14 cellular contexts compared by ENCODE assay signal in the genomic region with DNA sequence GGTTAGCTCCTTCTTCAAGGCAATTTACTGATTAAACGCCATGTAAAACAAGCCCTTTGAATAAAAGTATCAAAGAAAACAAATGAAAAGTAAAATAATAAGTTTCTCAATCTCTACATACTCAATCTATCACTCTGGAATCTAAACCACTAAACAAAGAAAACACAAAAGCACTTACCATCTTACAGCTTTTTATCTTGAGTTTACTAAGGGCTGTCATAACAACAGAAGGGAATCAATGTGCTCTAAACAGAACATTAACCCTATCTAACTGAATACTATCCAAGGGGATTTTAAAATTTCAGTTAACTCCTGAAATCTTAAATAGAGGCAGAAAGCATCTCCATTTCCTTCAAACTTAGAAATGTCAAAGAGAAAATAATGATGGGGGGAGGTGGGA. TPM values are rescaled to one million over a fixed set of nuclear protein-coding genes. Genes with fewer than 3 reads are reported as not detected.
DNase-seq lines count a peak whose midpoint lies in the region; ATAC-seq and TF ChIP-seq lines count a peak whose summit lies in the region.
"Had no signal": no experiment of that assay in that cellular context is flagged by ENCODE, and none has a peak within 500 bp of the region (broad histone marks: within the 10 kb centered on the region; RNA-seq: fewer than 3 reads in every experiment).

No MANE protein-coding gene starts in this region.

- H3K27ac ChIP-seq in fibroblast of lung (ENCODE audit: insufficient read depth, low read length) = peak overlapping the region; percentile 29
- H3K27ac ChIP-seq: ascending aorta, left ventricle myocardium inferior, psoas muscle had no signal

- no peaks in the 10 kb centered on the region for H3K36me3 ChIP-seq in fibroblast of lung (ENCODE audit: control insufficient read depth, insufficient read depth, low read length)
- H3K36me3 ChIP-seq: ascending aorta had no signal

- H2AFZ ChIP-seq in fibroblast of lung (ENCODE audit: low read length) = no peak overlapping the region

- H3K9me3 ChIP-seq in fibroblast of lung (ENCODE audit: control insufficient read depth, insufficient read depth, low read depth, low read length) = no peaks in the 10 kb centered on the region
- H3K9me3 ChIP-seq: ascending aorta, left ventricle myocardium inferior, psoas muscle had no signal

- no peaks in the 10 kb centered on the region for H3K9me3 Mint-ChIP-seq in natural killer cell treated with Interleukin-12 subunit alpha and Interleukin-12 subunit beta and Interleukin-15 and Interleukin-18, amount 100 ng/mL, for 72 hours
- H3K9me3 Mint-ChIP-seq in natural killer cell (no peaks in the 10 kb centered on the region), type B pancreatic cell (no peaks in the 10 kb centered on the region)

- peak overlapping the region in 3 of 4 experiments; percentile 39 to 85 (median 85) for H3K4me3 ChIP-seq in fibroblast of lung (replicated peaks in 1 of 4; ENCODE audit: control extremely low read depth in 1 of 4, insufficient read depth in 1 of 4, low read depth in 3 of 4, low read length in 4 of 4)
- H3K4me3 ChIP-seq: ascending aorta, left ventricle myocardium inferior, psoas muscle had no signal

- peaks cover 22 to 33% of the 10 kb centered on the region in 2 donors for H3K4me1 Mint-ChIP-seq in natural killer cell treated with Interleukin-12 subunit alpha and Interleukin-12 subunit beta and Interleukin-15 and Interleukin-18, amount 100 ng/mL, for 72 hours (ENCODE audit: low read depth in 2 of 2)
- H3K4me1 Mint-ChIP-seq in natural killer cell (peaks cover 19 to 21% of the 10 kb centered on the region in 2 donors), type B pancreatic cell (ENCODE audit: unreplicated experiment) (peaks cover 19% of the 10 kb centered on the region)

- intact Hi-C loops in natural killer cell (cut with micrococcal nuclease) = loop anchor here (10.0 kb wide), 2 partner anchors 73 to 517 kb away; partner anchors contain the start of gene GDPD1

- no peak overlapping the region for H3K9ac ChIP-seq in fibroblast of lung (ENCODE audit: insufficient read depth, low read length)

- H3K79me2 ChIP-seq in fibroblast of lung (ENCODE audit: control insufficient read depth, insufficient read depth, low read length) = peaks cover 86% of the 10 kb centered on the region

- peak overlapping the region; percentile 26 for H3K4me2 ChIP-seq in fibroblast of lung (ENCODE audit: extremely low read depth, insufficient read depth, low read length)

- no peak for DNase-seq in natural killer cell treated with Interleukin-12 subunit alpha and Interleukin-12 subunit beta and Interleukin-15 and Interleukin-18, amount 100 ng/mL, for 72 hours (ENCODE audit: low spot score)
- DNase-seq in natural killer cell (no peak), fibroblast of lung (ENCODE audit: low read depth in 2 of 2) (peak; percentile 23 to 32), type B pancreatic cell (ENCODE audit: extremely low spot score, unreplicated experiment) (no peak), COLO668 (lab: John Stamatoyannopoulos, UW; ENCODE audit: unreplicated experiment) (no peak), kidney tubule cell (ENCODE audit: low spot score) (no peak)
- no peak for DNase-seq in stimulated activated CD4-positive, alpha-beta T cell treated with anti-CD3 and anti-CD28 coated beads, Interleukin-2, amount 100 ng/mL, for 24 hours
- DNase-seq: activated CD4-positive, CD25-positive, alpha-beta regulatory T cell treated with anti-CD3 and anti-CD28 coated beads, Interleukin-2, amount 50 U/mL, for 72 hours; left ventricle myocardium inferior; NCI-H1930; psoas muscle; RPMI8226 had no signal

- H3K27ac Mint-ChIP-seq in natural killer cell treated with Interleukin-12 subunit alpha and Interleukin-12 subunit beta and Interleukin-15 and Interleukin-18, amount 100 ng/mL, for 72 hours = no peak overlapping the region
- H3K27ac Mint-ChIP-seq in natural killer cell (no peak overlapping the region), type B pancreatic cell (peak overlapping the region; percentile 57)

- peaks cover 10% of the 10 kb centered on the region for H3K4me1 ChIP-seq in fibroblast of lung (ENCODE audit: control insufficient read depth, extremely low read depth, insufficient read depth, low read length)

- peak overlapping the region; percentile 0 for H3K4me3 Mint-ChIP-seq in natural killer cell treated with Interleukin-12 subunit alpha and Interleukin-12 subunit beta and Interleukin-15 and Interleukin-18, amount 100 ng/mL, for 72 hours
- H3K4me3 Mint-ChIP-seq in natural killer cell = no peak overlapping the region
- H3K4me3 Mint-ChIP-seq in type B pancreatic cell = peak overlapping the region; percentile 78

- H3K27me3 ChIP-seq in fibroblast of lung (ENCODE audit: control insufficient read depth, insufficient read depth, low read length) = no peaks in the 10 kb centered on the region
- H3K27me3 ChIP-seq: ascending aorta had no signal

- no peaks in the 10 kb centered on the region for H3K27me3 Mint-ChIP-seq in natural killer cell treated with Interleukin-12 subunit alpha and Interleukin-12 subunit beta and Interleukin-15 and Interleukin-18, amount 100 ng/mL, for 72 hours
- H3K27me3 Mint-ChIP-seq in natural killer cell (ENCODE audit: low read depth in 2 of 2) (no peaks in the 10 kb centered on the region), type B pancreatic cell (no peaks in the 10 kb centered on the region)

- ATAC-seq in natural killer cell treated with Interleukin-12 subunit alpha and Interleukin-12 subunit beta and Interleukin-15 and Interleukin-18, amount 100 ng/mL, for 72 hours = no peak
- no peak for ATAC-seq in natural killer cell
- no peak for ATAC-seq in SK-N-SH treated with all-trans-retinoic acid at 6 μM for 48 hours
- ATAC-seq: psoas muscle had no signal

- TF ChIP-seq CTCF in natural killer cell (IDR thresholded peaks at IDR 0.05) = no peak
- no peak for TF ChIP-seq CTCF in fibroblast of lung (conservative IDR thresholded peaks at IDR 0.05 in 1 of 2, IDR thresholded peaks at IDR 0.05 in 1 of 2; ENCODE audit: low read depth in 1 of 2, low read length in 2 of 2)
- TF ChIP-seq CTCF in type B pancreatic cell (conservative IDR thresholded peaks at IDR 0.05) = no peak

- H4K20me1 ChIP-seq in fibroblast of lung (ENCODE audit: control insufficient read depth, extremely low read depth, insufficient read depth, low read length) = no peaks in the 10 kb centered on the region

- no peaks in the 10 kb centered on the region for H3K36me3 Mint-ChIP-seq in natural killer cell treated with Interleukin-12 subunit alpha and Interleukin-12 subunit beta and Interleukin-15 and Interleukin-18, amount 100 ng/mL, for 72 hours
- H3K36me3 Mint-ChIP-seq in natural killer cell (no peaks in the 10 kb centered on the region), type B pancreatic cell (peaks cover 11% of the 10 kb centered on the region)

TF ChIP-seq in SK-N-SH treated with all-trans-retinoic acid at 6 μM for 48 hours, 23 proteins besides CTCF, POLR2A, EP300 and RAD21:
- no peak for TF ChIP-seq ZC3H10 (CRISPR knock-in tag; IDR thresholded peaks at IDR 0.05)
- TF ChIP-seq ISL1 (CRISPR knock-in tag; IDR thresholded peaks at IDR 0.05) = peak; percentile 74

RNA-seq across cellular contexts. Expression of gene SKA2, which starts 3.4 kb away (rescaled TPM):
- total RNA-seq in natural killer cell treated with Interleukin-12 subunit alpha and Interleukin-12 subunit beta and Interleukin-15 and Interleukin-18, amount 100 ng/mL, for 72 hours = 10 to 100 TPM; 61.7 to 64.0 TPM
- 10 to 100 TPM; 13.4 to 26.5 (median 17.8) TPM for total RNA-seq in natural killer cell
- 32.9 and 53.7 TPM in 2 replicates for total RNA-seq in fibroblast of lung
- polyA plus RNA-seq in fibroblast of lung = 52.9 and 63.0 TPM in 2 replicates
- 88.0 and 89.5 TPM in 2 replicates for polyA plus RNA-seq in fibroblast of lung (2012)
- polyA minus RNA-seq in fibroblast of lung (ENCODE audit: low replicate concordance) = 6.4 and 6.8 TPM in 2 replicates
- 67.9 and 78.4 TPM in 2 replicates for total RNA-seq in type B pancreatic cell (ENCODE audit: low replicate concordance)

RNA-seq across cellular contexts. Expression of gene PRR11, which starts 4.0 kb away (rescaled TPM):
- 10 to 100 TPM; 34.8 to 55.5 TPM for total RNA-seq in natural killer cell treated with Interleukin-12 subunit alpha and Interleukin-12 subunit beta and Interleukin-15 and Interleukin-18, amount 100 ng/mL, for 72 hours
- 1 to 10 TPM; 2.0 to 4.0 (median 2.9) TPM for total RNA-seq in natural killer cell
- 1.0 and 6.1 TPM in 2 replicates for total RNA-seq in fibroblast of lung
- 18.9 and 63.1 TPM in 2 replicates for polyA plus RNA-seq in fibroblast of lung
- polyA plus RNA-seq in fibroblast of lung (2012) = 14.1 and 44.8 TPM in 2 replicates
- 6.7 and 17.7 TPM in 2 replicates for polyA minus RNA-seq in fibroblast of lung (ENCODE audit: low replicate concordance)
- 17.2 and 43.9 TPM in 2 replicates for total RNA-seq in type B pancreatic cell (ENCODE audit: low replicate concordance)

RNA-seq across cellular contexts. Expression of gene TRIM37, which starts 44.9 kb away (rescaled TPM):
- 10 to 100 TPM; 20.8 to 46.3 TPM for total RNA-seq in natural killer cell treated with Interleukin-12 subunit alpha and Interleukin-12 subunit beta and Interleukin-15 and Interleukin-18, amount 100 ng/mL, for 72 hours
- total RNA-seq in natural killer cell (10 to 100 TPM; 20.4 to 26.1 (median 21.9) TPM), fibroblast of lung (43.7 and 55.3 TPM in 2 replicates), type B pancreatic cell (ENCODE audit: low replicate concordance) (16.4 and 25.1 TPM in 2 replicates)
- polyA plus RNA-seq in fibroblast of lung = 28.2 and 29.3 TPM in 2 replicates
- polyA plus RNA-seq in fibroblast of lung (2012) = 19.9 and 22.3 TPM in 2 replicates
- polyA minus RNA-seq in fibroblast of lung (ENCODE audit: low replicate concordance) = 44.4 and 55.8 TPM in 2 replicates

RNA-seq across cellular contexts. Expression of gene SMG8, which starts 58.2 kb away (rescaled TPM):
- total RNA-seq in natural killer cell treated with Interleukin-12 subunit alpha and Interleukin-12 subunit beta and Interleukin-15 and Interleukin-18, amount 100 ng/mL, for 72 hours = 10 to 100 TPM; 16.2 to 22.0 TPM
- total RNA-seq in natural killer cell = 10 to 100 TPM; 10.4 to 13.5 (median 13.2) TPM
- 25.3 and 25.7 TPM in 2 replicates for total RNA-seq in fibroblast of lung
- polyA plus RNA-seq in fibroblast of lung = 13.3 and 14.5 TPM in 2 replicates
- polyA plus RNA-seq in fibroblast of lung (2012) = 9.4 and 10.7 TPM in 2 replicates
- 6.6 and 22.9 TPM in 2 replicates for polyA minus RNA-seq in fibroblast of lung (ENCODE audit: low replicate concordance)
- total RNA-seq in type B pancreatic cell (ENCODE audit: low replicate concordance) = 17.3 and 20.2 TPM in 2 replicates

Comparison
In these comparisons a context has a peak if more than half of its experiments do, and no peak if none do; other contexts are left out.
1. DNase-seq: peak in fibroblast of lung (2 of 2); none in natural killer cell treated with Interleukin-12 subunit alpha and Interleukin-12 subunit beta and Interleukin-15 and Interleukin-18, amount 100 ng/mL, for 72 hours (single experiment), natural killer cell (single experiment), type B pancreatic cell (single experiment), COLO668 (single experiment), stimulated activated CD4-positive, alpha-beta T cell treated with anti-CD3 and anti-CD28 coated beads, Interleukin-2, amount 100 ng/mL, for 24 hours (0 of 2) and kidney tubule cell (single experiment).